Comparison of ENCODE assay signal across 8 cellular contexts in genomic region chr11:9060700-9061111, GRCh38. TPM values are rescaled to one million over a fixed set of nuclear protein-coding genes. Genes with fewer than 3 reads are reported as not detected.
DNase-seq lines count a peak whose midpoint lies in the region; ATAC-seq and TF ChIP-seq lines count a peak whose summit lies in the region.

No MANE protein-coding gene starts in this region.

- H3K4me1 Mint-ChIP-seq in natural killer cell treated with Interleukin-12 subunit alpha and Interleukin-12 subunit beta and Interleukin-15 and Interleukin-18, amount 100 ng/mL, for 72 hours (ENCODE audit: low read depth in 2 of 2), result peaks cover 0 to 7% of the 10 kb centered on the region in 2 donors

- CTCF ChIA-PET in GM10248 (lab: Yijun Ruan, JAX), result interaction anchor here (1.0 to 2.6 kb wide), 8 partner anchors 9 to 77 kb away, joined by 3 to 9 read pairs (median 5); no protein-coding TSS in a partner anchor

- peak; percentile 52 for TF ChIP-seq CTCF in GM10248 (IDR thresholded peaks at IDR 0.05; ENCODE audit: control extremely low read depth, extremely low read depth, low read depth, missing control alignments)
- TF ChIP-seq CTCF in WI38 (IDR thresholded peaks at IDR 0.05; ENCODE audit: low read depth, low read length), result peak; percentile 27; the same call in 1 of the 2 replicates

- intact Hi-C loops in sciatic nerve (cut with DNase I), result no loop called here

- peaks cover 21 to 32% of the 10 kb centered on the region in 2 donors for H3K27me3 Mint-ChIP-seq in natural killer cell treated with Interleukin-12 subunit alpha and Interleukin-12 subunit beta and Interleukin-15 and Interleukin-18, amount 100 ng/mL, for 72 hours

- DNase-seq in GM10248 (ENCODE audit: extremely low spot score), result peak; percentile 80
- DNase-seq in natural killer cell treated with Interleukin-12 subunit alpha and Interleukin-12 subunit beta and Interleukin-15 and Interleukin-18, amount 100 ng/mL, for 72 hours (ENCODE audit: low spot score), result no peak
- DNase-seq in DMS79 (lab: John Stamatoyannopoulos, UW), result no peak
- DNase-seq in sciatic nerve (ENCODE audit: low spot score), result no peak
- no peak for DNase-seq in NCI-H2081 (lab: John Stamatoyannopoulos, UW)

- POLR2A ChIA-PET in GM10248 (lab: Yijun Ruan, JAX), result no interaction called here

- no peaks in the 10 kb centered on the region for H3K9me3 Mint-ChIP-seq in natural killer cell treated with Interleukin-12 subunit alpha and Interleukin-12 subunit beta and Interleukin-15 and Interleukin-18, amount 100 ng/mL, for 72 hours

- H3K4me3 Mint-ChIP-seq in natural killer cell treated with Interleukin-12 subunit alpha and Interleukin-12 subunit beta and Interleukin-15 and Interleukin-18, amount 100 ng/mL, for 72 hours, result no peak overlapping the region

- ATAC-seq in GM19463 (IDR thresholded peaks at IDR 0.05; ENCODE audit: unreplicated experiment) (peak; percentile 98), HG03432 (IDR thresholded peaks at IDR 0.05; ENCODE audit: unreplicated experiment) (peak; percentile 99), sciatic nerve (no peak)
- ATAC-seq in natural killer cell treated with Interleukin-12 subunit alpha and Interleukin-12 subunit beta and Interleukin-15 and Interleukin-18, amount 100 ng/mL, for 72 hours, result peak; percentile 91 to 94

- H3K36me3 Mint-ChIP-seq in natural killer cell treated with Interleukin-12 subunit alpha and Interleukin-12 subunit beta and Interleukin-15 and Interleukin-18, amount 100 ng/mL, for 72 hours, result no peaks in the 10 kb centered on the region

- no peak overlapping the region for H3K4me3 ChIP-seq in WI38 (ENCODE audit: low read depth, low read length)

- H3K27ac Mint-ChIP-seq in natural killer cell treated with Interleukin-12 subunit alpha and Interleukin-12 subunit beta and Interleukin-15 and Interleukin-18, amount 100 ng/mL, for 72 hours, result no peak overlapping the region

RNA-seq across cellular contexts. Expression of gene SCUBE2, which starts 30.7 kb away (rescaled TPM):
- under 1 TPM in 1 of 2 donors, not detected in 1; 0.40 TPM for total RNA-seq in natural killer cell treated with Interleukin-12 subunit alpha and Interleukin-12 subunit beta and Interleukin-15 and Interleukin-18, amount 100 ng/mL, for 72 hours
- total RNA-seq in sciatic nerve, result 8.8 TPM

RNA-seq across cellular contexts. Expression of gene NRIP3, which starts 56.9 kb away (rescaled TPM):
- total RNA-seq in natural killer cell treated with Interleukin-12 subunit alpha and Interleukin-12 subunit beta and Interleukin-15 and Interleukin-18, amount 100 ng/mL, for 72 hours, result 1 to 10 TPM; 1.7 to 2.7 TPM
- total RNA-seq in sciatic nerve, result 0.62 TPM
